1 cellular context compared by ENCODE assay signal in genomic region chr18:23930002-23930401, GRCh38.
A peak's percentile ranks its signal among the peaks of the same experiment; 100 is the strongest.
TF ChIP-seq lines count a peak whose summit lies in the region.

No MANE protein-coding gene starts in this region.

TF ChIP-seq in HepG2, 621 proteins besides CTCF, POLR2A, EP300 and RAD21:
- TF ChIP-seq MAFK (conservative IDR thresholded peaks at IDR 0.05 in 1 of 2, IDR thresholded peaks at IDR 0.05 in 1 of 2; ENCODE audit: low read length in 2 of 2) (peak; percentile 66 to 87), ZMYM2 (CRISPR knock-in tag; IDR thresholded peaks at IDR 0.05) (no peak), MAFF (IDR thresholded peaks at IDR 0.05; ENCODE audit: low read depth, low read length) (peak; percentile 72)
